ENCODE assay signal across 19 cellular contexts in the genomic region with DNA sequence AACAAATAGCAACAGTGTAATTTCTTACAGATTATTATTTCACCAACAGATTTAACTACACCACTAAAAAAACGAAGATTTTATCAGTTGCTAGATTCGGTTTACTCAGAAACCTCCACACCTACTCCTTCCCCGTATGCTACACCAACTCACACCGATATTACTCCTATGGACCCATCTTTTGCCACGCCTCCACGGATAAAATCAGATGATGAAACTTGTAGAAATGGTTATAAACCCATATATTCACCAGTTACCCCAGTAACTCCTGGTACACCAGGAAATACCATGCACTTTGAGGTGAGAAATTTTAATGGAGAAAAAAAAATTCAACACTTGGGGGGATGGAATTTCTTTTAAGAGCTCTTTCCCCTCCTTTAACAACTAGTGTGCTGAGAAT.
A peak's percentile ranks its signal among the peaks of the same experiment; 100 is the strongest.
DNase-seq lines count a peak whose midpoint lies in the region; ATAC-seq and TF ChIP-seq lines count a peak whose summit lies in the region.
"Had no signal": no experiment of that assay in that cellular context is flagged by ENCODE, and none has a peak within 500 bp of the region (broad histone marks: within the 10 kb centered on the region; RNA-seq: fewer than 3 reads in every experiment).

No MANE protein-coding gene starts in this region.

- TF ChIP-seq CTCF in GM13977 (IDR thresholded peaks at IDR 0.05; ENCODE audit: extremely low read depth, insufficient read depth, missing control alignments), result no peak

- peaks cover 18% of the 10 kb centered on the region for H3K4me1 Mint-ChIP-seq in stimulated activated naive CD8-positive, alpha-beta T cell treated with anti-CD3 and anti-CD28 coated beads, Interleukin-15, Interleukin-2, amounts not matched to agents 100 ng/mL and 50 ng/mL, for 24 hours (ENCODE audit: low read depth)
- H3K4me1 Mint-ChIP-seq in activated T-helper 17 cell treated with anti-CD3 and anti-CD28 coated beads, Interleukin-2, amount 50 U/mL, for 72 hours, result peaks cover 4% of the 10 kb centered on the region
- H3K4me1 Mint-ChIP-seq in immature natural killer cell, result peaks cover 9 to 17% of the 10 kb centered on the region in 2 donors

- H3K27ac Mint-ChIP-seq in stimulated activated naive CD8-positive, alpha-beta T cell treated with anti-CD3 and anti-CD28 coated beads, Interleukin-15, Interleukin-2, amounts not matched to agents 100 ng/mL and 50 ng/mL, for 24 hours, result peak overlapping the region; percentile 64
- H3K27ac Mint-ChIP-seq in activated T-helper 17 cell treated with anti-CD3 and anti-CD28 coated beads, Interleukin-2, amount 50 U/mL, for 72 hours, result peak overlapping the region; percentile 69
- H3K27ac Mint-ChIP-seq in immature natural killer cell, result peak overlapping the region in 5 of 6 donors; percentile 32 to 71 (median 65)

- peaks cover 58% of the 10 kb centered on the region for H3K36me3 ChIP-seq in MG63

- no peaks in the 10 kb centered on the region for H3K27me3 Mint-ChIP-seq in stimulated activated naive CD8-positive, alpha-beta T cell treated with anti-CD3 and anti-CD28 coated beads, Interleukin-15, Interleukin-2, amounts not matched to agents 100 ng/mL and 50 ng/mL, for 24 hours
- H3K27me3 Mint-ChIP-seq in activated T-helper 17 cell treated with anti-CD3 and anti-CD28 coated beads, Interleukin-2, amount 50 U/mL, for 72 hours, result no peaks in the 10 kb centered on the region
- peaks cover 1 to 27% (median 4%) of the 10 kb centered on the region in 3 donors for H3K27me3 Mint-ChIP-seq in immature natural killer cell (ENCODE audit: low read depth in 3 of 3)

- no peaks in the 10 kb centered on the region for H3K27me3 ChIP-seq in MG63
- H3K27me3 ChIP-seq: gastrocnemius medialis, right lobe of liver had no signal

- no peak for ATAC-seq in stimulated activated naive CD8-positive, alpha-beta T cell treated with anti-CD3 and anti-CD28 coated beads, Interleukin-15, Interleukin-2, amounts not matched to agents 100 U/mL and 50 U/mL, for 24 hours
- peak; percentile 53 for ATAC-seq in activated T-helper 17 cell treated with anti-CD3 and anti-CD28 coated beads, Interleukin-2, amount 50 U/mL, for 72 hours (replicated peaks)
- ATAC-seq: gastrocnemius medialis, mucosa of descending colon, right lobe of liver had no signal

- no peak overlapping the region for H3K4me3 ChIP-seq in MG63
- H3K4me3 ChIP-seq: coronary artery, gastrocnemius medialis, HAP-1, mucosa of descending colon, right lobe of liver had no signal

- in situ Hi-C loops in GM13977 (cut with MboI; ENCODE audit: low pct_unique_long_range_greater_than_20kb, low sequenced_read_pairs, unreplicated experiment), result no loop called here

- no peak for DNase-seq in stimulated activated naive CD8-positive, alpha-beta T cell treated with anti-CD3 and anti-CD28 coated beads, Interleukin-15, Interleukin-2, amounts not matched to agents 100 U/mL and 50 U/mL, for 24 hours
- DNase-seq in immature natural killer cell (no peak), MG63 (no peak), GM13977 (ENCODE audit: low spot score) (no peak), AG08395 (ENCODE audit: low spot score) (no peak), NCI-H1694 treated with DMSO at 0.1 percent for 48 hours (lab: John Stamatoyannopoulos, UW) (no peak)
- DNase-seq: activated gamma-delta T cell, gastrocnemius medialis, KG1, mucosa of descending colon, NCI-H2029, NCI-H446, occipital lobe, right lobe of liver, RPMI8226 had no signal

- no peaks in the 10 kb centered on the region for H3K9me3 ChIP-seq in MG63
- H3K9me3 ChIP-seq: gastrocnemius medialis, HAP-1, mucosa of descending colon, right lobe of liver had no signal

- no peak overlapping the region for H3K4me3 Mint-ChIP-seq in stimulated activated naive CD8-positive, alpha-beta T cell treated with anti-CD3 and anti-CD28 coated beads, Interleukin-15, Interleukin-2, amounts not matched to agents 100 ng/mL and 50 ng/mL, for 24 hours
- peak overlapping the region; percentile 23 for H3K4me3 Mint-ChIP-seq in activated T-helper 17 cell treated with anti-CD3 and anti-CD28 coated beads, Interleukin-2, amount 50 U/mL, for 72 hours
- no peak overlapping the region for H3K4me3 Mint-ChIP-seq in immature natural killer cell

- H3K36me3 Mint-ChIP-seq in stimulated activated naive CD8-positive, alpha-beta T cell treated with anti-CD3 and anti-CD28 coated beads, Interleukin-15, Interleukin-2, amounts not matched to agents 100 ng/mL and 50 ng/mL, for 24 hours (ENCODE audit: low read depth), result peaks cover 84% of the 10 kb centered on the region
- peaks cover 98% of the 10 kb centered on the region for H3K36me3 Mint-ChIP-seq in activated T-helper 17 cell treated with anti-CD3 and anti-CD28 coated beads, Interleukin-2, amount 50 U/mL, for 72 hours (ENCODE audit: low read depth)
- peaks cover 4 to 30% (median 27%) of the 10 kb centered on the region in 3 donors for H3K36me3 Mint-ChIP-seq in immature natural killer cell

- no peaks in the 10 kb centered on the region for H3K9me3 Mint-ChIP-seq in stimulated activated naive CD8-positive, alpha-beta T cell treated with anti-CD3 and anti-CD28 coated beads, Interleukin-15, Interleukin-2, amounts not matched to agents 100 ng/mL and 50 ng/mL, for 24 hours
- H3K9me3 Mint-ChIP-seq in activated T-helper 17 cell treated with anti-CD3 and anti-CD28 coated beads, Interleukin-2, amount 50 U/mL, for 72 hours, result no peaks in the 10 kb centered on the region
- H3K9me3 Mint-ChIP-seq in immature natural killer cell, result no peaks in the 10 kb centered on the region
